9 cellular contexts compared by ENCODE assay signal in the genomic region with DNA sequence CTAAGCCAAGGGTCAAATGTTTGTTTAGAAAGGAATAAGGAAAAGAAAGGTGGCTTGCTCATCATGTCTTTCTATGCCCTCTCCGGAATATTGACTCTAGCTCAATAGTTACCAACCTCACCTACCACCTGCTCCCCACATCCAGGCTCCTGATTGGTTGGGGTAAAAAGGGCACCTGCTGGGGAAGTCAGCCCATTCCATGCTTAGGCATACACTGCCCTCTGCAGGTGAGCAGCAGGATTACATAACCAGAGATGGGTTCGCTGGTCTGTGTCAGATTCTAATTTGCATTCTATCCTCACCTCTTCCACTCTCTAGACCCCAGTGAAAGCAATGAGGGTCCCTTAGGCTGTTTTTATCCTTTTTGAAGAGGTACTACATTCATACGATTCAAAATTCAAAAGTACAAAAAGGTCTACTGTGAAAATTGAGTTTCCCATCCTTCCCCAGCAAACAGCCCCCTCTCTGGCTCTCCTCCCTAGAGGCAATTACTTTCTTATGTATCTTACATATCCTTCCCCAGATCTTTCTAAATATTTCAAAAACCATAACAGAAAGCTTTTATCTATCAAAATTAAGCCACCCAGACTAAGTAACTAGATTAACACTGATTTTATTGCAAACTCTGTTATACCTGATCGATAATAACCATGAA.
DNase-seq lines count a peak whose midpoint lies in the region; ATAC-seq and TF ChIP-seq lines count a peak whose summit lies in the region.
"Had no signal": no experiment of that assay in that cellular context is flagged by ENCODE, and none has a peak within 500 bp of the region (broad histone marks: within the 10 kb centered on the region; RNA-seq: fewer than 3 reads in every experiment).

No MANE protein-coding gene starts in this region.

- H3K36me3 ChIP-seq in breast epithelium: no peaks in the 10 kb centered on the region
- H3K36me3 ChIP-seq: BLaER1 treated with 17β-estradiol and CSF1 and Interleukin-3, amounts not matched to agents 10 nM and 100 nM had no signal

- no peaks in the 10 kb centered on the region for H3K4me1 ChIP-seq in breast epithelium

- TF ChIP-seq POLR2A in breast epithelium (IDR thresholded peaks at IDR 0.05): no peak

- intact Hi-C loops in breast epithelium (cut with DNase I; ENCODE audit: low total_unique reads): no loop called here

- H3K27me3 ChIP-seq in breast epithelium: peaks cover 0 to 22% of the 10 kb centered on the region in 2 donors
- H3K27me3 ChIP-seq: BLaER1 treated with 17β-estradiol and CSF1 and Interleukin-3, amounts not matched to agents 10 nM and 100 nM had no signal

- TF ChIP-seq CTCF in VCaP (conservative IDR thresholded peaks at IDR 0.05) (peak; percentile 87), breast epithelium (IDR thresholded peaks at IDR 0.05) (peak; percentile 37 to 79 (median 61))

- H3K4me3 ChIP-seq in breast epithelium: no peak overlapping the region
- H3K4me3 ChIP-seq: BLaER1 treated with 17β-estradiol and CSF1 and Interleukin-3, amounts not matched to agents 10 nM and 100 nM had no signal

- peak; percentile 69 for DNase-seq in NCI-H82 (lab: John Stamatoyannopoulos, UW)
- no peak for DNase-seq in NCI-H82 treated with DMSO at 0.1 percent for 48 hours (lab: John Stamatoyannopoulos, UW; ENCODE audit: unreplicated experiment)
- peak; percentile 47 for DNase-seq in NCI-H187 treated with DMSO at 0.1 percent for 48 hours (lab: John Stamatoyannopoulos, UW)
- peak in 1 of 2 donors; percentile 19 for DNase-seq in breast epithelium (ENCODE audit: low spot score in 2 of 2)
- DNase-seq in iris pigment epithelial cell (ENCODE audit: low read depth): peak; percentile 33
- peak; percentile 23 for DNase-seq in stimulated activated CD4-positive, alpha-beta T cell treated with anti-CD3 and anti-CD28 coated beads, Interleukin-2, amount 100 ng/mL, for 4 hours (ENCODE audit: low read depth)

- H3K27ac ChIP-seq in VCaP (no peak overlapping the region), breast epithelium (no peak overlapping the region)
- H3K27ac ChIP-seq: BLaER1 treated with 17β-estradiol and CSF1 and Interleukin-3, amounts not matched to agents 10 nM and 100 nM had no signal

- ATAC-seq in GM19351 (IDR thresholded peaks at IDR 0.05; ENCODE audit: unreplicated experiment): no peak

- no peaks in the 10 kb centered on the region for H3K9me3 ChIP-seq in breast epithelium
- H3K9me3 ChIP-seq: BLaER1 treated with 17β-estradiol and CSF1 and Interleukin-3, amounts not matched to agents 10 nM and 100 nM had no signal
